21 cellular contexts compared by ENCODE assay signal in genomic region chr6:25337431-25337830, GRCh38.
"Had no signal": no experiment of that assay in that cellular context is flagged by ENCODE, and none has a peak within 500 bp of the region (broad histone marks: within the 10 kb centered on the region; RNA-seq: fewer than 3 reads in every experiment).

No MANE protein-coding gene starts in this region.

- H3K4me3 Mint-ChIP-seq: activated CD8-positive, alpha-beta T cell treated with anti-CD3 and anti-CD28 coated beads, Interleukin-2, amount 10 ng/mL, durations not matched to agents 7 days and 5 days; activated naive CD8-positive, alpha-beta T cell; effector memory CD8-positive, alpha-beta T cell; natural killer cell had no signal

- H3K27me3 ChIP-seq: body of pancreas, gastroesophageal sphincter, spleen, tibial nerve had no signal

- H3K27ac ChIP-seq: dorsolateral prefrontal cortex, gastroesophageal sphincter, spleen, tibial nerve had no signal

- H3K27me3 Mint-ChIP-seq: activated naive CD8-positive, alpha-beta T cell had no signal

- H3K4me1 Mint-ChIP-seq: natural killer cell had no signal

- H3K9me3 Mint-ChIP-seq: effector memory CD8-positive, alpha-beta T cell; natural killer cell had no signal

- H3K4me3 ChIP-seq: body of pancreas, dorsolateral prefrontal cortex, gastroesophageal sphincter, spleen, tibial nerve had no signal

- DNase-seq: activated CD4-positive, alpha-beta T cell treated with anti-CD3 and anti-CD28 coated beads for 1 hour; activated CD4-positive, alpha-beta T cell treated with anti-CD3 and anti-CD28 coated beads, Interleukin-2, amount 50 U/mL, for 1 hour; activated CD8-positive, alpha-beta T cell treated with anti-CD3 and anti-CD28 coated beads, Interleukin-2, amount 10 ng/mL, durations not matched to agents 7 days and 5 days; activated effector memory CD4-positive, alpha-beta T cell treated with Interleukin-2 at 50 U/mL for 16 hours; activated naive CD4-positive, alpha-beta T cell treated with Interleukin-2 at 50 U/mL for 16 hours; anterior cingulate cortex; body of pancreas; dorsolateral prefrontal cortex; effector memory CD8-positive, alpha-beta T cell; hippocampal formation; left cardiac atrium; midbrain; natural killer cell; posterior cingulate gyrus; right cardiac atrium; spleen; stimulated activated naive CD4-positive, alpha-beta T cell; T-helper 2 cell had no signal

- H3K27ac Mint-ChIP-seq: activated CD8-positive, alpha-beta T cell treated with anti-CD3 and anti-CD28 coated beads, Interleukin-2, amount 10 ng/mL, durations not matched to agents 7 days and 5 days; activated naive CD8-positive, alpha-beta T cell; effector memory CD8-positive, alpha-beta T cell; natural killer cell had no signal

- H3K36me3 ChIP-seq: gastroesophageal sphincter, spleen, tibial nerve had no signal

- H3K36me3 Mint-ChIP-seq: activated naive CD8-positive, alpha-beta T cell; natural killer cell had no signal

- H3K9me3 ChIP-seq: body of pancreas, gastroesophageal sphincter, spleen, tibial nerve had no signal
